In genomic region chr18:3402962-3403585, GRCh38 we compare ENCODE assay signal across 1 cellular context.
TF ChIP-seq lines count a peak whose summit lies in the region.

No MANE protein-coding gene starts in this region.

TF ChIP-seq in SK-N-SH, 30 proteins besides CTCF, POLR2A, EP300 and RAD21 (continued from another document):
- TF ChIP-seq, protein P1, sequence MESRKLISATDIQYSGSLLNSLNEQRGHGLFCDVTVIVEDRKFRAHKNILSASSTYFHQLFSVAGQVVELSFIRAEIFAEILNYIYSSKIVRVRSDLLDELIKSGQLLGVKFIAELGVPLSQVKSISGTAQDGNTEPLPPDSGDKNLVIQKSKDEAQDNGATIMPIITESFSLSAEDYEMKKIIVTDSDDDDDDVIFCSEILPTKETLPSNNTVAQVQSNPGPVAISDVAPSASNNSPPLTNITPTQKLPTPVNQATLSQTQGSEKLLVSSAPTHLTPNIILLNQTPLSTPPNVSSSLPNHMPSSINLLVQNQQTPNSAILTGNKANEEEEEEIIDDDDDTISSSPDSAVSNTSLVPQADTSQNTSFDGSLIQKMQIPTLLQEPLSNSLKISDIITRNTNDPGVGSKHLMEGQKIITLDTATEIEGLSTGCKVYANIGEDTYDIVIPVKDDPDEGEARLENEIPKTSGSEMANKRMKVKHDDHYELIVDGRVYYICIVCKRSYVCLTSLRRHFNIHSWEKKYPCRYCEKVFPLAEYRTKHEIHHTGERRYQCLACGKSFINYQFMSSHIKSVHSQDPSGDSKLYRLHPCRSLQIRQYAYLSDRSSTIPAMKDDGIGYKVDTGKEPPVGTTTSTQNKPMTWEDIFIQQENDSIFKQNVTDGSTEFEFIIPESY (IDR thresholded peaks at IDR 0.05; ENCODE audit: borderline replicate concordance, low read depth), result no peak
